In the genomic region with DNA sequence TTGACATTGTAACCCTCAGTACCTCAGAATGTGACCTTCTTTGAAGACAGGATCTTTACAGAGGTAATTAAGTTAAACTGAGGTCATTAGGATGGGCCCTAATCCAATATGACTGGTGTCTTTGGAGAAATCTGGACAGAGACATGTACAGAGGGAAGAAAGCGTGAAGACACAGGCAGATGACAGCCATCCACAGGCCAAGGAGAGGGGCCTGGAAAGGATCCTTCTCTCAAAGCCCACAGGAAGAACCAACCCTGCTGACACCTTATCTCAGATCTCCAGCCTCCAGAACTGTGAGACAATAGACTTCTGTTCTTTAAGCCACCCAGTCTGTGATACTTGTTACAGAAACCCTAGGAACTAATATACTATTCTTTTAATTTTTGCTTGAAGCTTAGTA, we compare ENCODE assay signal across 18 cellular contexts.
"Had no signal": no experiment of that assay in that cellular context is flagged by ENCODE, and none has a peak within 500 bp of the region (broad histone marks: within the 10 kb centered on the region; RNA-seq: fewer than 3 reads in every experiment).

No MANE protein-coding gene starts in this region.

- H3K27ac ChIP-seq: epithelial cell of prostate, esophagus muscularis mucosa, gastrocnemius medialis, heart right ventricle, thoracic aorta, transverse colon had no signal

- H3K4me3 ChIP-seq: esophagus muscularis mucosa, gastrocnemius medialis, heart right ventricle, thoracic aorta, transverse colon had no signal

- DNase-seq: effector memory CD8-positive, alpha-beta T cell; gastrocnemius medialis; heart right ventricle; hypothalamus; mammary epithelial cell; natural killer cell; posterior cingulate gyrus; stimulated activated CD4-positive, alpha-beta T cell treated with anti-CD3 and anti-CD28 coated beads, Interleukin-2, amount 100 ng/mL, for 24 hours; stimulated activated CD4-positive, alpha-beta T cell treated with anti-CD3 and anti-CD28 coated beads, Interleukin-4, amount 100 ng/mL, for 4 hours; stimulated activated naive CD4-positive, alpha-beta T cell; transverse colon had no signal

- H3K36me3 Mint-ChIP-seq: mesothelial cell of epicardium, natural killer cell had no signal

- ATAC-seq: effector memory CD8-positive, alpha-beta T cell; gastrocnemius medialis; heart right ventricle; left lobe of liver; natural killer cell; sciatic nerve had no signal

- H3K9me3 Mint-ChIP-seq: effector memory CD8-positive, alpha-beta T cell; mesothelial cell of epicardium; natural killer cell; neural crest cell had no signal

- H3K27ac Mint-ChIP-seq: effector memory CD8-positive, alpha-beta T cell; mesothelial cell of epicardium; natural killer cell had no signal

- H3K9me3 ChIP-seq: esophagus muscularis mucosa, gastrocnemius medialis, heart right ventricle, thoracic aorta, transverse colon had no signal

- H3K4me3 Mint-ChIP-seq: effector memory CD8-positive, alpha-beta T cell; mesothelial cell of epicardium; natural killer cell; neural crest cell had no signal

- H3K27me3 ChIP-seq: esophagus muscularis mucosa, gastrocnemius medialis had no signal
